Comparison of ENCODE assay signal across 1 cellular context in the genomic region with DNA sequence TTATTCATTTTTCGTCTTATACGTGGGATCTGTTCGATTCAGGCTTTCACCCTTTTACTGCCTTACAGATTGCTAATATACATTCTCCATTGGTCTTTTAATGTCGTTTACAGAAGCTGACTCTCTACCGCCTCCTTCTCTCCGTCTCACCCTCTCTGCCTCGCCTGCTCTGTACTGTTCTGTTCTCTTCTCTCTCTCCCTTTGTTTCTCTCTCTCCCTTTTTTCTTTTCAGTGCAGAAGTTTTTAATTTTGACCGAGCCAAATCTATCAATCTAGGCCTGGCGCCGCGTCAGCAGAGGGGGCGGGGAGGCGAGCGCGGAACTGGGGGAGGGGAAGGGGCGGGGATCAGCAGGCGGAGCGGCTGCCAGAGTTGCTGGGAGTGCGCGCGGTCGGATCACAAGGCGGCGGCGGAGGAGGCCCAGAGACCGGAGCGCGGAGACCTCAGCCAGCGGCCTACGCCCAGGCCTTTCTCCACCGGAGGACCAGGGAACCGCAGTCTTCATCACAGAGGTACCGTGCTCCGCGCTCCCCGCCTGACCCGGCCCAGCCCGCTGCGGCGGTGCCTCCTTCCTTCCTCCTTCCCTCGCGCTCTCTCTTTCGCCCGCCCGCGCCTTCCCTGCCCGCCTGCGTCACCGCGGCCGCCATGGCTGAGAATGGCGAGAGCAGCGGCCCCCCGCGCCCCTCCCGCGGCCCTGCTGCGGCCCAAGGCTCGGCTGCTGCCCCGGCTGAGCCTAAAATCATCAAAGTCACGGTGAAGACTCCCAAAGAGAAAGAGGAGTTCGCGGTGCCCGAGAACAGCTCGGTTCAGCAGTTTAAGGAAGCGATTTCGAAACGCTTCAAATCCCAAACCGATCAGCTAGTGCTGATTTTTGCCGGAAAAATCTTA.
TF ChIP-seq lines count a peak whose summit lies in the region.

UBQLN2 (plus strand) TSS at position 397 of the 886 bp plus-strand sequence; CDS start at position 644, 247 bp downstream.

TF ChIP-seq in HepG2, 621 proteins besides CTCF, POLR2A, EP300 and RAD21 (continued from another document):
- TF ChIP-seq, protein P1, sequence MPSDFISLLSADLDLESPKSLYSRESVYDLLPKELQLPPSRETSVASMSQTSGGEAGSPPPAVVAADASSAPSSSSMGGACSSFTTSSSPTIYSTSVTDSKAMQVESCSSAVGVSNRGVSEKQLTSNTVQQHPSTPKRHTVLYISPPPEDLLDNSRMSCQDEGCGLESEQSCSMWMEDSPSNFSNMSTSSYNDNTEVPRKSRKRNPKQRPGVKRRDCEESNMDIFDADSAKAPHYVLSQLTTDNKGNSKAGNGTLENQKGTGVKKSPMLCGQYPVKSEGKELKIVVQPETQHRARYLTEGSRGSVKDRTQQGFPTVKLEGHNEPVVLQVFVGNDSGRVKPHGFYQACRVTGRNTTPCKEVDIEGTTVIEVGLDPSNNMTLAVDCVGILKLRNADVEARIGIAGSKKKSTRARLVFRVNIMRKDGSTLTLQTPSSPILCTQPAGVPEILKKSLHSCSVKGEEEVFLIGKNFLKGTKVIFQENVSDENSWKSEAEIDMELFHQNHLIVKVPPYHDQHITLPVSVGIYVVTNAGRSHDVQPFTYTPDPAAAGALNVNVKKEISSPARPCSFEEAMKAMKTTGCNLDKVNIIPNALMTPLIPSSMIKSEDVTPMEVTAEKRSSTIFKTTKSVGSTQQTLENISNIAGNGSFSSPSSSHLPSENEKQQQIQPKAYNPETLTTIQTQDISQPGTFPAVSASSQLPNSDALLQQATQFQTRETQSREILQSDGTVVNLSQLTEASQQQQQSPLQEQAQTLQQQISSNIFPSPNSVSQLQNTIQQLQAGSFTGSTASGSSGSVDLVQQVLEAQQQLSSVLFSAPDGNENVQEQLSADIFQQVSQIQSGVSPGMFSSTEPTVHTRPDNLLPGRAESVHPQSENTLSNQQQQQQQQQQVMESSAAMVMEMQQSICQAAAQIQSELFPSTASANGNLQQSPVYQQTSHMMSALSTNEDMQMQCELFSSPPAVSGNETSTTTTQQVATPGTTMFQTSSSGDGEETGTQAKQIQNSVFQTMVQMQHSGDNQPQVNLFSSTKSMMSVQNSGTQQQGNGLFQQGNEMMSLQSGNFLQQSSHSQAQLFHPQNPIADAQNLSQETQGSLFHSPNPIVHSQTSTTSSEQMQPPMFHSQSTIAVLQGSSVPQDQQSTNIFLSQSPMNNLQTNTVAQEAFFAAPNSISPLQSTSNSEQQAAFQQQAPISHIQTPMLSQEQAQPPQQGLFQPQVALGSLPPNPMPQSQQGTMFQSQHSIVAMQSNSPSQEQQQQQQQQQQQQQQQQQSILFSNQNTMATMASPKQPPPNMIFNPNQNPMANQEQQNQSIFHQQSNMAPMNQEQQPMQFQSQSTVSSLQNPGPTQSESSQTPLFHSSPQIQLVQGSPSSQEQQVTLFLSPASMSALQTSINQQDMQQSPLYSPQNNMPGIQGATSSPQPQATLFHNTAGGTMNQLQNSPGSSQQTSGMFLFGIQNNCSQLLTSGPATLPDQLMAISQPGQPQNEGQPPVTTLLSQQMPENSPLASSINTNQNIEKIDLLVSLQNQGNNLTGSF (CRISPR knock-in tag; IDR thresholded peaks at IDR 0.05) = 0 out of 2 replicates have a peak, but pooled peaks have one; percentile 46
- TF ChIP-seq POLR2AphosphoS5 (IDR thresholded peaks at IDR 0.05; ENCODE audit: low read depth, low read length) (peak; percentile 60), SOX5 (CRISPR knock-in tag; IDR thresholded peaks at IDR 0.05; ENCODE audit: borderline replicate concordance) (no peak), ZNF292 (CRISPR knock-in tag; IDR thresholded peaks at IDR 0.05; ENCODE audit: borderline replicate concordance, low read depth) (peak; percentile 42; the same call in 1 of the 2 replicates), ZNF142 (CRISPR knock-in tag; IDR thresholded peaks at IDR 0.05) (peak; percentile 99), ZMYM2 (CRISPR knock-in tag; IDR thresholded peaks at IDR 0.05) (no peak)
- TF ChIP-seq, protein P2, sequence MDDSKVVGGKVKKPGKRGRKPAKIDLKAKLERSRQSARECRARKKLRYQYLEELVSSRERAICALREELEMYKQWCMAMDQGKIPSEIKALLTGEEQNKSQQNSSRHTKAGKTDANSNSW (CRISPR knock-in tag; IDR thresholded peaks at IDR 0.05; ENCODE audit: borderline replicate concordance) = peak; percentile 89; the same call in 1 of the 2 replicates
